Comparison of ENCODE assay signal across 27 cellular contexts in the genomic region with DNA sequence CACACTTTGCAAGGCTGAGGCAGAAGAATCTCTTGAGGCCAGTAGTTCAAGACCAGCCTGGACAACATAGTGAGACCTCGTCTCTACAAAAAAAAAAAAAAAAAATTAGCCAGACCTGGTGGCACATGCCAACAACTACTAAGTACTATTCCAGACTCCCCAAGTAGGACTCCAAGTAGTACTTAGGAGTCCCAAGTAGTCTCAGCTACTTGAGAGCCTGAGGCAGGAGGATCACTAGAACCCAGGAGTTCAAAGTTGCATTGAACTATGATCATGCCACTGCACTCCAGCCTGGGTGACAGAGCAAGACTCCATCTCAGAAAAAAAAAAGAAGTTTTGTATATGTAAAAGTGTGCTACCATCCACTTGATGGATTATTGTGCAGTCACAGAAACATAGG.
"Had no signal": no experiment of that assay in that cellular context is flagged by ENCODE, and none has a peak within 500 bp of the region (broad histone marks: within the 10 kb centered on the region; RNA-seq: fewer than 3 reads in every experiment).

No MANE protein-coding gene starts in this region.

- H3K9me3 Mint-ChIP-seq: stimulated activated memory B cell treated with anti-CD40 and anti-IgM and Interleukin-4, amounts not matched to agents 10 μg/mL and 1 μg/mL and 100 μg/mL, for 72 hours; stimulated activated naive B cell treated with anti-CD40 and anti-IgM and Interleukin-4, amounts not matched to agents 10 μg/mL and 1 μg/mL and 100 μg/mL, for 72 hours; stimulated activated naive CD8-positive, alpha-beta T cell treated with anti-CD3 and anti-CD28 coated beads, Interleukin-15, amount 100 ng/mL, for 72 hours; stimulated activated naive CD8-positive, alpha-beta T cell treated with anti-CD3 and anti-CD28 coated beads, Interleukin-15, Interleukin-2, amounts not matched to agents 100 ng/mL and 50 ng/mL, for 24 hours; type B pancreatic cell had no signal

- H3K27me3 Mint-ChIP-seq: stimulated activated memory B cell treated with anti-CD40 and anti-IgM and Interleukin-4, amounts not matched to agents 10 μg/mL and 1 μg/mL and 100 μg/mL, for 72 hours; stimulated activated naive B cell treated with anti-CD40 and anti-IgM and Interleukin-4, amounts not matched to agents 10 μg/mL and 1 μg/mL and 100 μg/mL, for 72 hours; stimulated activated naive CD8-positive, alpha-beta T cell treated with anti-CD3 and anti-CD28 coated beads, Interleukin-15, amount 100 ng/mL, for 72 hours; stimulated activated naive CD8-positive, alpha-beta T cell treated with anti-CD3 and anti-CD28 coated beads, Interleukin-15, Interleukin-2, amounts not matched to agents 100 ng/mL and 50 ng/mL, for 24 hours had no signal

- H3K4me1 ChIP-seq: stomach, suprapubic skin, testis, tibial artery, tibial nerve, transverse colon, upper lobe of left lung, uterus, vagina had no signal

- H3K4me1 Mint-ChIP-seq: stimulated activated effector memory CD8-positive, alpha-beta T cell treated with anti-CD3 and anti-CD28 coated beads, Interleukin-12 subunit alpha, Interleukin-12 subunit beta, amount 100 ng/mL, for 72 hours; stimulated activated memory B cell treated with anti-CD40 and anti-IgM and Interleukin-4, amounts not matched to agents 10 μg/mL and 1 μg/mL and 100 μg/mL, for 72 hours; stimulated activated naive B cell treated with anti-CD40 and anti-IgM and Interleukin-4, amounts not matched to agents 10 μg/mL and 1 μg/mL and 100 μg/mL, for 72 hours; stimulated activated naive CD8-positive, alpha-beta T cell treated with anti-CD3 and anti-CD28 coated beads, Interleukin-15, amount 100 ng/mL, for 72 hours had no signal

- DNase-seq: stimulated activated CD4-positive, alpha-beta T cell treated with anti-CD3 and anti-CD28 coated beads, Interleukin-2, amount 100 ng/mL, for 48 hours; stimulated activated CD4-positive, alpha-beta T cell treated with anti-CD3 and anti-CD28 coated beads, Interleukin-4, amount 100 ng/mL, for 1 hour; stimulated activated CD4-positive, alpha-beta T cell treated with anti-CD3 and anti-CD28 coated beads, Interleukin-4, amount 100 ng/mL, for 24 hours; stimulated activated CD4-positive, alpha-beta T cell treated with anti-CD3 and anti-CD28 coated beads, Interleukin-4, amount 100 ng/mL, for 4 hours; stimulated activated CD8-positive, alpha-beta memory T cell treated with anti-CD3 and anti-CD28 coated beads, Interleukin-4, amount 100 ng/mL, for 48 hours; stimulated activated naive B cell treated with anti-CD40 and anti-IgM and Interleukin-4, amounts not matched to agents 10 μg/mL and 1 μg/mL and 100 μg/mL, for 72 hours; stimulated activated naive CD4-positive, alpha-beta T cell; stimulated activated naive CD4-positive, alpha-beta T cell treated with Interleukin-2 at 50 U/mL for 16 hours; stimulated activated naive CD8-positive, alpha-beta T cell treated with anti-CD3 and anti-CD28 coated beads, Interleukin-15, amount 100 ng/mL, for 72 hours; stimulated activated naive CD8-positive, alpha-beta T cell treated with anti-CD3 and anti-CD28 coated beads, Interleukin-15, Interleukin-2, amounts not matched to agents 100 U/mL and 50 U/mL, for 24 hours; stomach; substantia nigra; testis; thyroid gland; tibial artery; transverse colon; trophoblast cell; upper lobe of left lung; uterus had no signal

- H3K27ac Mint-ChIP-seq: stimulated activated effector memory CD8-positive, alpha-beta T cell treated with anti-CD3 and anti-CD28 coated beads, Interleukin-12 subunit alpha, Interleukin-12 subunit beta, amount 100 ng/mL, for 72 hours; stimulated activated memory B cell treated with anti-CD40 and anti-IgM and Interleukin-4, amounts not matched to agents 10 μg/mL and 1 μg/mL and 100 μg/mL, for 72 hours; stimulated activated naive B cell treated with anti-CD40 and anti-IgM and Interleukin-4, amounts not matched to agents 10 μg/mL and 1 μg/mL and 100 μg/mL, for 72 hours; stimulated activated naive CD8-positive, alpha-beta T cell treated with anti-CD3 and anti-CD28 coated beads, Interleukin-15, amount 100 ng/mL, for 72 hours; stimulated activated naive CD8-positive, alpha-beta T cell treated with anti-CD3 and anti-CD28 coated beads, Interleukin-15, Interleukin-2, amounts not matched to agents 100 ng/mL and 50 ng/mL, for 24 hours; type B pancreatic cell had no signal

- H3K4me3 ChIP-seq: stomach, suprapubic skin, testis, thoracic aorta, thyroid gland, tibial artery, tibial nerve, transverse colon, upper lobe of left lung, uterus, vagina had no signal

- H3K36me3 ChIP-seq: stomach, suprapubic skin, thoracic aorta, thyroid gland, tibial artery, tibial nerve, transverse colon, upper lobe of left lung, uterus, vagina had no signal

- H3K27ac ChIP-seq: stomach, suprapubic skin, testis, thoracic aorta, thyroid gland, tibial artery, tibial nerve, transverse colon, upper lobe of left lung, uterus, vagina had no signal

- H3K36me3 Mint-ChIP-seq: stimulated activated effector memory CD8-positive, alpha-beta T cell treated with anti-CD3 and anti-CD28 coated beads, Interleukin-12 subunit alpha, Interleukin-12 subunit beta, amount 100 ng/mL, for 72 hours; stimulated activated memory B cell treated with anti-CD40 and anti-IgM and Interleukin-4, amounts not matched to agents 10 μg/mL and 1 μg/mL and 100 μg/mL, for 72 hours; stimulated activated naive B cell treated with anti-CD40 and anti-IgM and Interleukin-4, amounts not matched to agents 10 μg/mL and 1 μg/mL and 100 μg/mL, for 72 hours; type B pancreatic cell had no signal

- H3K9me3 ChIP-seq: stomach, suprapubic skin, testis, thoracic aorta, thyroid gland, tibial artery, tibial nerve, transverse colon, upper lobe of left lung, uterus, vagina had no signal

- ATAC-seq: stimulated activated effector memory CD8-positive, alpha-beta T cell treated with anti-CD3 and anti-CD28 coated beads, Interleukin-12 subunit alpha, Interleukin-12 subunit beta, amount 100 ng/mL, for 72 hours; stimulated activated memory B cell treated with anti-CD40 and anti-IgM and Interleukin-4, amounts not matched to agents 10 μg/mL and 1 μg/mL and 100 μg/mL, for 72 hours; stimulated activated naive B cell treated with anti-CD40 and anti-IgM and Interleukin-4, amounts not matched to agents 10 μg/mL and 1 μg/mL and 100 μg/mL, for 72 hours; stimulated activated naive CD8-positive, alpha-beta T cell treated with anti-CD3 and anti-CD28 coated beads, Interleukin-15, amount 100 ng/mL, for 72 hours; stimulated activated naive CD8-positive, alpha-beta T cell treated with anti-CD3 and anti-CD28 coated beads, Interleukin-15, Interleukin-2, amounts not matched to agents 100 U/mL and 50 U/mL, for 24 hours had no signal

- H3K27me3 ChIP-seq: stomach, suprapubic skin, testis, thyroid gland, tibial artery, tibial nerve, transverse colon, upper lobe of left lung, uterus, vagina had no signal

- H3K4me3 Mint-ChIP-seq: stimulated activated effector memory CD8-positive, alpha-beta T cell treated with anti-CD3 and anti-CD28 coated beads, Interleukin-12 subunit alpha, Interleukin-12 subunit beta, amount 100 ng/mL, for 72 hours; stimulated activated memory B cell treated with anti-CD40 and anti-IgM and Interleukin-4, amounts not matched to agents 10 μg/mL and 1 μg/mL and 100 μg/mL, for 72 hours; stimulated activated naive B cell treated with anti-CD40 and anti-IgM and Interleukin-4, amounts not matched to agents 10 μg/mL and 1 μg/mL and 100 μg/mL, for 72 hours; stimulated activated naive CD8-positive, alpha-beta T cell treated with anti-CD3 and anti-CD28 coated beads, Interleukin-15, amount 100 ng/mL, for 72 hours; stimulated activated naive CD8-positive, alpha-beta T cell treated with anti-CD3 and anti-CD28 coated beads, Interleukin-15, Interleukin-2, amounts not matched to agents 100 ng/mL and 50 ng/mL, for 24 hours; type B pancreatic cell had no signal
